In the genomic region with DNA sequence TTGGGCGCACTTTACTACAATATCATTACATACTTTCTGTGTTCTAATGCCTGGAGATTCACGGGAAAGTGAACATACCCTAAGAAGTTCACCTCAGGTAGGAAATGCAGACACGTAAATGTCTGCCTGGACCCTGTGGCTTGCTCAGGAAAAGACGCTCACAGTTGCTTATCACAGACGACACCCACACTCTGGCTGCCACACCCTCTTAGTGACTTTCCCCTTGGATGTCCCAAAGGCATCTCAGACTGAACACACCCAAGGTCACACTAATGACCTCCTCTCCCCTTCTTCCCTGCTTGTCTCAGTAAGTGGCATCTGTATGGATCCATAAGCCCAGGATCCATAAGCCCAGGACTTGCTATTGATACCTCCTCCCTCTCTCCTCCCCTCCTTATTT, we compare ENCODE assay signal across 24 cellular contexts. TPM values are rescaled to one million over a fixed set of nuclear protein-coding genes. Genes with fewer than 3 reads are reported as not detected.
DNase-seq lines count a peak whose midpoint lies in the region; ATAC-seq lines count a peak whose summit lies in the region.
"Had no signal": no experiment of that assay in that cellular context is flagged by ENCODE, and none has a peak within 500 bp of the region (broad histone marks: within the 10 kb centered on the region; RNA-seq: fewer than 3 reads in every experiment).

No MANE protein-coding gene starts in this region.

- peaks cover 40% of the 10 kb centered on the region for H3K36me3 Mint-ChIP-seq in activated naive CD4-positive, alpha-beta T cell treated with anti-CD3 and anti-CD28 coated beads for 36 hours (ENCODE audit: low read depth)
- peaks cover 4 to 39% of the 10 kb centered on the region in 2 donors for H3K36me3 Mint-ChIP-seq in activated naive CD4-positive, alpha-beta T cell treated with anti-CD3 and anti-CD28 coated beads, Interleukin-2, amount 50 U/mL, for 72 hours
- H3K36me3 Mint-ChIP-seq in activated naive CD8-positive, alpha-beta T cell treated with anti-CD3 and anti-CD28 coated beads, Interleukin-2, amount 10 ng/mL, durations not matched to agents 7 days and 5 days: peaks cover 20% of the 10 kb centered on the region
- H3K36me3 Mint-ChIP-seq in natural killer cell treated with Interleukin-12 subunit alpha and Interleukin-12 subunit beta and Interleukin-15 and Interleukin-18, amount 100 ng/mL, for 72 hours: peaks cover 6% of the 10 kb centered on the region

- peak overlapping the region; percentile 94 for H3K27ac Mint-ChIP-seq in activated naive CD4-positive, alpha-beta T cell treated with anti-CD3 and anti-CD28 coated beads for 36 hours
- H3K27ac Mint-ChIP-seq in activated naive CD4-positive, alpha-beta T cell treated with anti-CD3 and anti-CD28 coated beads, Interleukin-2, amount 50 U/mL, for 72 hours: no peak overlapping the region
- peak overlapping the region; percentile 55 for H3K27ac Mint-ChIP-seq in activated naive CD8-positive, alpha-beta T cell treated with anti-CD3 and anti-CD28 coated beads, Interleukin-2, amount 10 ng/mL, durations not matched to agents 7 days and 5 days
- peak overlapping the region; percentile 89 to 93 for H3K27ac Mint-ChIP-seq in natural killer cell treated with Interleukin-12 subunit alpha and Interleukin-12 subunit beta and Interleukin-15 and Interleukin-18, amount 100 ng/mL, for 72 hours
- H3K27ac Mint-ChIP-seq: endodermal cell, nephron progenitor cell had no signal

- no peaks in the 10 kb centered on the region for H3K27me3 Mint-ChIP-seq in activated naive CD4-positive, alpha-beta T cell treated with anti-CD3 and anti-CD28 coated beads for 36 hours (ENCODE audit: low read depth)
- no peaks in the 10 kb centered on the region for H3K27me3 Mint-ChIP-seq in activated naive CD8-positive, alpha-beta T cell treated with anti-CD3 and anti-CD28 coated beads, Interleukin-2, amount 10 ng/mL, durations not matched to agents 7 days and 5 days
- H3K27me3 Mint-ChIP-seq in natural killer cell treated with Interleukin-12 subunit alpha and Interleukin-12 subunit beta and Interleukin-15 and Interleukin-18, amount 100 ng/mL, for 72 hours: no peaks in the 10 kb centered on the region

- DNase-seq in activated naive CD4-positive, alpha-beta T cell treated with anti-CD3 and anti-CD28 coated beads for 36 hours: peak; percentile 33
- DNase-seq in activated naive CD4-positive, alpha-beta T cell treated with anti-CD3 and anti-CD28 coated beads, Interleukin-2, amount 50 U/mL, for 72 hours (ENCODE audit: low spot score in 2 of 2): no peak
- DNase-seq in SW480 (ENCODE audit: low spot score) (peak; percentile 20), NCI-H2227 treated with DMSO at 0.1 percent for 48 hours (lab: John Stamatoyannopoulos, UW) (no peak), AG08396 (ENCODE audit: low spot score) (no peak)
- DNase-seq in activated naive CD8-positive, alpha-beta T cell treated with anti-CD3 and anti-CD28 coated beads, Interleukin-2, amount 10 ng/mL, durations not matched to agents 7 days and 5 days: no peak
- no peak for DNase-seq in natural killer cell treated with Interleukin-12 subunit alpha and Interleukin-12 subunit beta and Interleukin-15 and Interleukin-18, amount 100 ng/mL, for 72 hours (ENCODE audit: low spot score)
- DNase-seq: brain microvascular endothelial cell, endodermal cell, islet precursor cell, midbrain, NCI-H1048, NCI-H1694 treated with DMSO at 0.1 percent for 48 hours, NCI-H2171, NCI-H524 treated with DMSO at 0.1 percent for 48 hours, nephron progenitor cell, pancreas, SHP77 treated with DMSO at 0.1 percent for 48 hours, stomach, tibial artery had no signal

- no peaks in the 10 kb centered on the region for H3K9me3 Mint-ChIP-seq in activated naive CD4-positive, alpha-beta T cell treated with anti-CD3 and anti-CD28 coated beads for 36 hours
- peaks cover 0 to 1% of the 10 kb centered on the region in 2 donors for H3K9me3 Mint-ChIP-seq in activated naive CD4-positive, alpha-beta T cell treated with anti-CD3 and anti-CD28 coated beads, Interleukin-2, amount 50 U/mL, for 72 hours
- no peaks in the 10 kb centered on the region for H3K9me3 Mint-ChIP-seq in activated naive CD8-positive, alpha-beta T cell treated with anti-CD3 and anti-CD28 coated beads, Interleukin-2, amount 10 ng/mL, durations not matched to agents 7 days and 5 days
- H3K9me3 Mint-ChIP-seq in natural killer cell treated with Interleukin-12 subunit alpha and Interleukin-12 subunit beta and Interleukin-15 and Interleukin-18, amount 100 ng/mL, for 72 hours: no peaks in the 10 kb centered on the region
- H3K9me3 Mint-ChIP-seq: endodermal cell, nephron progenitor cell had no signal

- ATAC-seq in activated naive CD4-positive, alpha-beta T cell treated with anti-CD3 and anti-CD28 coated beads, Interleukin-2, amount 50 U/mL, for 72 hours: no peak
- ATAC-seq in activated naive CD8-positive, alpha-beta T cell treated with anti-CD3 and anti-CD28 coated beads, Interleukin-2, amount 10 ng/mL, durations not matched to agents 7 days and 5 days (ENCODE audit: low read depth): no peak
- no peak for ATAC-seq in natural killer cell treated with Interleukin-12 subunit alpha and Interleukin-12 subunit beta and Interleukin-15 and Interleukin-18, amount 100 ng/mL, for 72 hours
- no peak for ATAC-seq in HG02798 (IDR thresholded peaks at IDR 0.05; ENCODE audit: poor library complexity, unreplicated experiment)
- ATAC-seq: Panc1, pancreas, sciatic nerve had no signal

- H3K4me1 Mint-ChIP-seq in activated naive CD4-positive, alpha-beta T cell treated with anti-CD3 and anti-CD28 coated beads for 36 hours (ENCODE audit: low read depth): peaks cover 78% of the 10 kb centered on the region
- peaks cover 67% of the 10 kb centered on the region for H3K4me1 Mint-ChIP-seq in activated naive CD8-positive, alpha-beta T cell treated with anti-CD3 and anti-CD28 coated beads, Interleukin-2, amount 10 ng/mL, durations not matched to agents 7 days and 5 days
- peaks cover 92 to 94% of the 10 kb centered on the region in 2 donors for H3K4me1 Mint-ChIP-seq in natural killer cell treated with Interleukin-12 subunit alpha and Interleukin-12 subunit beta and Interleukin-15 and Interleukin-18, amount 100 ng/mL, for 72 hours (ENCODE audit: low read depth in 2 of 2)

- CTCF ChIA-PET in activated naive CD4-positive, alpha-beta T cell treated with anti-CD3 and anti-CD28 coated beads for 36 hours (lab: Charles Lee): interaction anchor here (0.6 to 1.5 kb wide), 7 partner anchors 11 to 173 kb away, joined by 3 to 9 read pairs (median 3); no protein-coding TSS in a partner anchor

- intact Hi-C loops in activated naive CD4-positive, alpha-beta T cell treated with anti-CD3 and anti-CD28 coated beads for 36 hours (cut with micrococcal nuclease): loop anchor here (5.0 to 10.0 kb wide), 3 partner anchors 198 to 607 kb away; no protein-coding TSS in a partner anchor

- POLR2A ChIA-PET in activated naive CD8-positive, alpha-beta T cell treated with anti-CD3 and anti-CD28 coated beads, Interleukin-2, amount 10 ng/mL, durations not matched to agents 7 days and 5 days (lab: Charles Lee): interaction anchor here (1.2 to 1.5 kb wide), 2 partner anchors 97 to 98 kb away, joined by 3 to 7 read pairs; partner anchors contain the start of gene HS3ST3B1

- no peak overlapping the region for H3K4me3 Mint-ChIP-seq in activated naive CD4-positive, alpha-beta T cell treated with anti-CD3 and anti-CD28 coated beads for 36 hours
- H3K4me3 Mint-ChIP-seq in activated naive CD8-positive, alpha-beta T cell treated with anti-CD3 and anti-CD28 coated beads, Interleukin-2, amount 10 ng/mL, durations not matched to agents 7 days and 5 days: no peak overlapping the region
- H3K4me3 Mint-ChIP-seq in natural killer cell treated with Interleukin-12 subunit alpha and Interleukin-12 subunit beta and Interleukin-15 and Interleukin-18, amount 100 ng/mL, for 72 hours: peak overlapping the region; percentile 24
- H3K4me3 Mint-ChIP-seq: endodermal cell, nephron progenitor cell had no signal

RNA-seq across cellular contexts. Expression of gene CDRT15, which starts 32.6 kb away (rescaled TPM):
- total RNA-seq in activated naive CD4-positive, alpha-beta T cell treated with anti-CD3 and anti-CD28 coated beads for 36 hours: not detected
- total RNA-seq in activated naive CD4-positive, alpha-beta T cell treated with anti-CD3 and anti-CD28 coated beads, Interleukin-2, amount 50 U/mL, for 72 hours: not detected
- not detected for total RNA-seq in activated naive CD8-positive, alpha-beta T cell treated with anti-CD3 and anti-CD28 coated beads, Interleukin-2, amount 10 ng/mL, durations not matched to agents 7 days and 5 days
- not detected for total RNA-seq in natural killer cell treated with Interleukin-12 subunit alpha and Interleukin-12 subunit beta and Interleukin-15 and Interleukin-18, amount 100 ng/mL, for 72 hours
- total RNA-seq: endodermal cell, liver, pancreas, sciatic nerve, stomach had no signal

Comparison
In these comparisons a context has a peak if more than half of its experiments do, and no peak if none do; other contexts are left out.
1. DNase-seq: peak in activated naive CD4-positive, alpha-beta T cell treated with anti-CD3 and anti-CD28 coated beads for 36 hours (single experiment) and SW480 (single experiment); none in activated naive CD4-positive, alpha-beta T cell treated with anti-CD3 and anti-CD28 coated beads, Interleukin-2, amount 50 U/mL, for 72 hours (0 of 2), activated naive CD8-positive, alpha-beta T cell treated with anti-CD3 and anti-CD28 coated beads, Interleukin-2, amount 10 ng/mL, durations not matched to agents 7 days and 5 days (single experiment), natural killer cell treated with Interleukin-12 subunit alpha and Interleukin-12 subunit beta and Interleukin-15 and Interleukin-18, amount 100 ng/mL, for 72 hours (single experiment), NCI-H2227 treated with DMSO at 0.1 percent for 48 hours (single experiment) and AG08396 (single experiment).
2. H3K27ac Mint-ChIP-seq: peak in activated naive CD4-positive, alpha-beta T cell treated with anti-CD3 and anti-CD28 coated beads for 36 hours (single experiment), activated naive CD8-positive, alpha-beta T cell treated with anti-CD3 and anti-CD28 coated beads, Interleukin-2, amount 10 ng/mL, durations not matched to agents 7 days and 5 days (single experiment) and natural killer cell treated with Interleukin-12 subunit alpha and Interleukin-12 subunit beta and Interleukin-15 and Interleukin-18, amount 100 ng/mL, for 72 hours (2 of 2); none in activated naive CD4-positive, alpha-beta T cell treated with anti-CD3 and anti-CD28 coated beads, Interleukin-2, amount 50 U/mL, for 72 hours (0 of 2).